In genomic region chr2:207869784-207870778, GRCh38 we compare ENCODE assay signal across 9 cellular contexts.
DNase-seq lines count a peak whose midpoint lies in the region; ATAC-seq and TF ChIP-seq lines count a peak whose summit lies in the region.
"Had no signal": no experiment of that assay in that cellular context is flagged by ENCODE, and none has a peak within 500 bp of the region (broad histone marks: within the 10 kb centered on the region; RNA-seq: fewer than 3 reads in every experiment).

No MANE protein-coding gene starts in this region.

- no peak overlapping the region for H3K4me3 Mint-ChIP-seq in glutamatergic neuron (ENCODE audit: unreplicated experiment)

- TF ChIP-seq CTCF in mammary epithelial cell (conservative IDR thresholded peaks at IDR 0.05 in 1 of 2, IDR thresholded peaks at IDR 0.05 in 1 of 2; ENCODE audit: extremely low read depth in 1 of 2, insufficient read depth in 1 of 2, low read depth in 1 of 2, low read length in 2 of 2): no peak
- TF ChIP-seq CTCF in glutamatergic neuron (IDR thresholded peaks at IDR 0.05; ENCODE audit: partially characterized antibody, unreplicated experiment): no peak

- H3K79me2 ChIP-seq in mammary epithelial cell (ENCODE audit: insufficient read depth, low read length): no peaks in the 10 kb centered on the region

- CTCF ChIA-PET in mammary epithelial cell (lab: Charles Lee; ENCODE audit: low non-redundant PET): no interaction called here

- 87% methylated on average over 7 of the region's 7 CpGs for WGBS in mammary epithelial cell (ENCODE audit: low coverage, missing lambda C conversion rate)

- H3K36me3 ChIP-seq in mammary epithelial cell (ENCODE audit: insufficient read depth, low read length): no peaks in the 10 kb centered on the region

- peak; percentile 59 for ATAC-seq in GM18508 (IDR thresholded peaks at IDR 0.05; ENCODE audit: insufficient read depth, unreplicated experiment)
- ATAC-seq in HG03571 (IDR thresholded peaks at IDR 0.05; ENCODE audit: unreplicated experiment): peak; percentile 66
- ATAC-seq in GM21528 (IDR thresholded peaks at IDR 0.05; ENCODE audit: low FRiP score, unreplicated experiment): no peak

- dilution Hi-C loops in mammary epithelial cell (cut with HindIII; ENCODE audit: low sequenced_read_pairs): no loop called here

- no peaks in the 10 kb centered on the region for H3K9me3 ChIP-seq in mammary epithelial cell (replicated peaks; ENCODE audit: insufficient read depth, low read length)

- no peak overlapping the region for H3K4me3 ChIP-seq in mammary epithelial cell (replicated peaks in 1 of 3; ENCODE audit: insufficient read depth in 1 of 3, low read depth in 2 of 3, low read length in 3 of 3)

- no peaks in the 10 kb centered on the region for H3K27me3 Mint-ChIP-seq in glutamatergic neuron (ENCODE audit: unreplicated experiment)

- in situ Hi-C loops in mammary epithelial cell (cut with MboI; ENCODE audit: low sequenced_read_pairs in 2 of 2): no loop called here

- no peaks in the 10 kb centered on the region for H3K27me3 ChIP-seq in mammary epithelial cell (ENCODE audit: insufficient read depth, low read length)

- no peaks in the 10 kb centered on the region for H4K20me1 ChIP-seq in mammary epithelial cell (ENCODE audit: insufficient read depth, low read length)

- no peak overlapping the region for H3K27ac ChIP-seq in mammary epithelial cell (ENCODE audit: insufficient read depth, low read depth, low read length)

- no peaks in the 10 kb centered on the region for H3K9me3 Mint-ChIP-seq in glutamatergic neuron (ENCODE audit: unreplicated experiment)

- no peak overlapping the region for H3K9ac ChIP-seq in mammary epithelial cell (ENCODE audit: insufficient read depth, low read length)

- no peaks in the 10 kb centered on the region for H3K36me3 Mint-ChIP-seq in glutamatergic neuron (ENCODE audit: unreplicated experiment)

- H3K27ac Mint-ChIP-seq in glutamatergic neuron (ENCODE audit: unreplicated experiment): no peak overlapping the region

- H3K4me2 ChIP-seq in mammary epithelial cell (ENCODE audit: insufficient read depth, low read depth, low read length): no peak overlapping the region

- intact Hi-C loops in mammary epithelial cell (cut with micrococcal nuclease): no loop called here

- no TSS peak for BruUV-seq in mammary epithelial cell (replicated peaks; lab: Mats Ljungman, UMichigan)

- H3K4me1 Mint-ChIP-seq in glutamatergic neuron (ENCODE audit: low read depth, unreplicated experiment): no peaks in the 10 kb centered on the region

- H3K4me1 ChIP-seq in mammary epithelial cell (ENCODE audit: insufficient read depth, low read length): peaks cover 10% of the 10 kb centered on the region

- DNase-seq in mammary epithelial cell: peak; percentile 62
- DNase-seq in non-pigmented ciliary epithelial cell (ENCODE audit: low read depth): peak; percentile 52
- DNase-seq in stimulated activated CD4-positive, alpha-beta T cell treated with anti-CD3 and anti-CD28 coated beads, Interleukin-4, amount 100 ng/mL, for 4 hours: no peak
- DNase-seq in glutamatergic neuron: no peak
- DNase-seq in epidermal melanocyte (ENCODE audit: insufficient read length, low spot score): no peak
- DNase-seq: NCI-H1417 treated with DMSO at 0.1 percent for 48 hours had no signal

- peak overlapping the region; percentile 17 for H2AFZ ChIP-seq in mammary epithelial cell (ENCODE audit: low read depth, low read length)

Comparison
In these comparisons a context has a peak if more than half of its experiments do, and no peak if none do; other contexts are left out.
1. DNase-seq: peak in mammary epithelial cell (single experiment) and non-pigmented ciliary epithelial cell (single experiment); none in stimulated activated CD4-positive, alpha-beta T cell treated with anti-CD3 and anti-CD28 coated beads, Interleukin-4, amount 100 ng/mL, for 4 hours (0 of 2), glutamatergic neuron (single experiment) and epidermal melanocyte (single experiment).